Comparison of ENCODE assay signal across 1 cellular context in genomic region chr15:63602595-63602994, GRCh38.
TF ChIP-seq lines count a peak whose summit lies in the region.

No MANE protein-coding gene starts in this region.

TF ChIP-seq in HepG2, 621 proteins besides CTCF, POLR2A, EP300 and RAD21 (continued from another document):
- TF ChIP-seq PRDM15 (CRISPR knock-in tag; IDR thresholded peaks at IDR 0.05), result no peak
- TF ChIP-seq GFI1 (CRISPR knock-in tag; IDR thresholded peaks at IDR 0.05; ENCODE audit: borderline replicate concordance), result no peak
- TF ChIP-seq, protein P1, sequence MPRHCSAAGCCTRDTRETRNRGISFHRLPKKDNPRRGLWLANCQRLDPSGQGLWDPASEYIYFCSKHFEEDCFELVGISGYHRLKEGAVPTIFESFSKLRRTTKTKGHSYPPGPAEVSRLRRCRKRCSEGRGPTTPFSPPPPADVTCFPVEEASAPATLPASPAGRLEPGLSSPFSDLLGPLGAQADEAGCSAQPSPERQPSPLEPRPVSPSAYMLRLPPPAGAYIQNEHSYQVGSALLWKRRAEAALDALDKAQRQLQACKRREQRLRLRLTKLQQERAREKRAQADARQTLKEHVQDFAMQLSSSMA (CRISPR knock-in tag; IDR thresholded peaks at IDR 0.05), result no peak
- no peak for TF ChIP-seq HOXA3 (CRISPR knock-in tag; IDR thresholded peaks at IDR 0.05)
- TF ChIP-seq TMF1 (CRISPR knock-in tag; IDR thresholded peaks at IDR 0.05; ENCODE audit: low read depth), result no peak
- TF ChIP-seq, protein P2, sequence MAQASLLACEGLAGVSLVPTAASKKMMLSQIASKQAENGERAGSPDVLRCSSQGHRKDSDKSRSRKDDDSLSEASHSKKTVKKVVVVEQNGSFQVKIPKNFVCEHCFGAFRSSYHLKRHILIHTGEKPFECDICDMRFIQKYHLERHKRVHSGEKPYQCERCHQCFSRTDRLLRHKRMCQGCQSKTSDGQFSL (CRISPR knock-in tag; IDR thresholded peaks at IDR 0.05), result no peak
- no peak for TF ChIP-seq ZNF704 (CRISPR knock-in tag; IDR thresholded peaks at IDR 0.05; ENCODE audit: borderline replicate concordance)
- TF ChIP-seq NFE2L2 (IDR thresholded peaks at IDR 0.05; ENCODE audit: low read length), result no peak
TF ChIP-seq in HepG2: peak in this region for 0.
